ENCODE assay signal across 13 cellular contexts in genomic region chr16:3873482-3874173, GRCh38. TPM values are rescaled to one million over a fixed set of nuclear protein-coding genes. Genes with fewer than 3 reads are reported as not detected.
A peak's percentile ranks its signal among the peaks of the same experiment; 100 is the strongest.
DNase-seq lines count a peak whose midpoint lies in the region; ATAC-seq and TF ChIP-seq lines count a peak whose summit lies in the region.
"Had no signal": no experiment of that assay in that cellular context is flagged by ENCODE, and none has a peak within 500 bp of the region (broad histone marks: within the 10 kb centered on the region; RNA-seq: fewer than 3 reads in every experiment).

No MANE protein-coding gene starts in this region.

- no peak for TF ChIP-seq CTCF in ascending aorta (IDR thresholded peaks at IDR 0.05)
- TF ChIP-seq CTCF in hepatocyte (IDR thresholded peaks at IDR 0.05; ENCODE audit: poor library complexity): no peak
- no peak for TF ChIP-seq CTCF in smooth muscle cell (IDR thresholded peaks at IDR 0.05; ENCODE audit: borderline replicate concordance, insufficient read depth, poor library complexity, severe bottlenecking)

- H3K27ac ChIP-seq in ascending aorta (peak overlapping the region; percentile 57 to 61), hepatocyte (peak overlapping the region; percentile 0), smooth muscle cell (ENCODE audit: low read depth) (peak overlapping the region; percentile 72)

- H3K27me3 Mint-ChIP-seq in activated T-cell treated with anti-CD3 and anti-CD28 coated beads, Interleukin-2, amount 50 U/mL, for 24 hours: no peaks in the 10 kb centered on the region
- H3K27me3 Mint-ChIP-seq in activated T-cell treated with anti-CD3 and anti-CD28 coated beads, Interleukin-2, amount 50 U/mL, for 72 hours (ENCODE audit: low read depth): no peaks in the 10 kb centered on the region

- no peak for DNase-seq in activated T-cell treated with anti-CD3 and anti-CD28 coated beads, Interleukin-2, amount 50 U/mL, for 24 hours
- DNase-seq in activated T-cell treated with anti-CD3 and anti-CD28 coated beads, Interleukin-2, amount 50 U/mL, for 72 hours: no peak
- no peak for DNase-seq in ascending aorta (ENCODE audit: low spot score in 2 of 2)
- no peak for DNase-seq in hepatocyte (ENCODE audit: low spot score)
- DNase-seq in smooth muscle cell (lab: John Stamatoyannopoulos, UW; ENCODE audit: unreplicated experiment): no peak
- no peak for DNase-seq in mucosa of gallbladder (ENCODE audit: low spot score)
- DNase-seq: 8988T, cortex of kidney, DMS153, tibial artery had no signal

- H3K27me3 ChIP-seq in ascending aorta (no peaks in the 10 kb centered on the region), hepatocyte (no peaks in the 10 kb centered on the region), smooth muscle cell (ENCODE audit: low read depth) (no peaks in the 10 kb centered on the region)
- H3K27me3 ChIP-seq: tibial artery had no signal

- 69% methylated on average over 13 of the region's 13 CpGs for WGBS in hepatocyte (ENCODE audit: low lambda C conversion rate, missing lambda C conversion rate)
- 66% methylated on average over 13 of the region's 13 CpGs for WGBS in smooth muscle cell (ENCODE audit: low lambda C conversion rate)

- H3K9me2 ChIP-seq in hepatocyte (replicated peaks; ENCODE audit: insufficient read depth): no peaks in the 10 kb centered on the region

- peak overlapping the region in 1 of 2 donors; percentile 6 for H3K4me3 ChIP-seq in ascending aorta
- no peak overlapping the region for H3K4me3 ChIP-seq in hepatocyte
- no peak overlapping the region for H3K4me3 ChIP-seq in smooth muscle cell
- H3K4me3 ChIP-seq: tibial artery had no signal

- H3K36me3 ChIP-seq in ascending aorta (no peaks in the 10 kb centered on the region), hepatocyte (replicated peaks; ENCODE audit: insufficient read depth, low read depth) (no peaks in the 10 kb centered on the region), smooth muscle cell (ENCODE audit: low read depth) (no peaks in the 10 kb centered on the region)
- H3K36me3 ChIP-seq: tibial artery had no signal

- intact Hi-C loops in ascending aorta (cut with DNase I): loop anchor here (5.0 kb wide), 1 partner anchor 81 kb away; no protein-coding TSS in a partner anchor

- H3K9me3 ChIP-seq in ascending aorta (no peaks in the 10 kb centered on the region), hepatocyte (ENCODE audit: low read depth) (no peaks in the 10 kb centered on the region), smooth muscle cell (replicated peaks; ENCODE audit: low read depth) (no peaks in the 10 kb centered on the region)
- H3K9me3 ChIP-seq: tibial artery had no signal

- H3K4me1 Mint-ChIP-seq in activated T-cell treated with anti-CD3 and anti-CD28 coated beads, Interleukin-2, amount 50 U/mL, for 24 hours (ENCODE audit: low read depth): peaks cover 98% of the 10 kb centered on the region
- H3K4me1 Mint-ChIP-seq in activated T-cell treated with anti-CD3 and anti-CD28 coated beads, Interleukin-2, amount 50 U/mL, for 72 hours (ENCODE audit: low read depth): peaks cover 94% of the 10 kb centered on the region

- H3K27ac Mint-ChIP-seq in activated T-cell treated with anti-CD3 and anti-CD28 coated beads, Interleukin-2, amount 50 U/mL, for 24 hours: peak overlapping the region; percentile 58
- no peak overlapping the region for H3K27ac Mint-ChIP-seq in activated T-cell treated with anti-CD3 and anti-CD28 coated beads, Interleukin-2, amount 50 U/mL, for 72 hours
- H3K27ac Mint-ChIP-seq: activated naive CD4-positive, alpha-beta T cell treated with anti-CD3 and anti-CD28 coated beads, Interleukin-2, amount 50 U/mL, for 72 hours had no signal

- no peak for ATAC-seq in activated T-cell treated with anti-CD3 and anti-CD28 coated beads, Interleukin-2, amount 50 U/mL, for 72 hours (replicated peaks in 1 of 2)
- ATAC-seq in HG02840 (IDR thresholded peaks at IDR 0.05; ENCODE audit: low FRiP score, unreplicated experiment): no peak
- ATAC-seq in HG03196 (IDR thresholded peaks at IDR 0.05; ENCODE audit: unreplicated experiment): no peak
- ATAC-seq: activated naive CD4-positive, alpha-beta T cell treated with anti-CD3 and anti-CD28 coated beads, Interleukin-2, amount 50 U/mL, for 72 hours had no signal

- H3K4me3 Mint-ChIP-seq in activated T-cell treated with anti-CD3 and anti-CD28 coated beads, Interleukin-2, amount 50 U/mL, for 24 hours: no peak overlapping the region
- H3K4me3 Mint-ChIP-seq in activated T-cell treated with anti-CD3 and anti-CD28 coated beads, Interleukin-2, amount 50 U/mL, for 72 hours: no peak overlapping the region

- H3K9ac ChIP-seq in smooth muscle cell (ENCODE audit: low read depth): no peak overlapping the region

- peak overlapping the region; percentile 54 for H3K4me2 ChIP-seq in hepatocyte
- H3K4me2 ChIP-seq in smooth muscle cell: peak overlapping the region; percentile 27

- H3F3A ChIP-seq in smooth muscle cell (ENCODE audit: low read depth): peaks cover 18% of the 10 kb centered on the region

- no peaks in the 10 kb centered on the region for H3K9me3 Mint-ChIP-seq in activated T-cell treated with anti-CD3 and anti-CD28 coated beads, Interleukin-2, amount 50 U/mL, for 24 hours
- no peaks in the 10 kb centered on the region for H3K9me3 Mint-ChIP-seq in activated T-cell treated with anti-CD3 and anti-CD28 coated beads, Interleukin-2, amount 50 U/mL, for 72 hours
- H3K9me3 Mint-ChIP-seq: activated naive CD4-positive, alpha-beta T cell treated with anti-CD3 and anti-CD28 coated beads, Interleukin-2, amount 50 U/mL, for 72 hours had no signal

- H2AFZ ChIP-seq in hepatocyte (no peak overlapping the region), smooth muscle cell (ENCODE audit: low read depth) (no peak overlapping the region)

- H3K4me1 ChIP-seq in ascending aorta (peaks cover 25 to 79% of the 10 kb centered on the region in 2 donors), hepatocyte (ENCODE audit: insufficient read depth) (peaks cover 72% of the 10 kb centered on the region), smooth muscle cell (ENCODE audit: low read depth) (peaks cover 42% of the 10 kb centered on the region)

- peaks cover 17% of the 10 kb centered on the region for H3K36me3 Mint-ChIP-seq in activated T-cell treated with anti-CD3 and anti-CD28 coated beads, Interleukin-2, amount 50 U/mL, for 24 hours (ENCODE audit: low read depth)
- peaks cover 0 to 12% of the 10 kb centered on the region in 2 donors for H3K36me3 Mint-ChIP-seq in activated T-cell treated with anti-CD3 and anti-CD28 coated beads, Interleukin-2, amount 50 U/mL, for 72 hours (ENCODE audit: insufficient read depth in 2 of 2)

- H3K79me2 ChIP-seq in hepatocyte (peaks cover 100% of the 10 kb centered on the region), smooth muscle cell (ENCODE audit: low read depth) (peaks cover 98% of the 10 kb centered on the region)

- H4K20me1 ChIP-seq in hepatocyte (ENCODE audit: insufficient read depth, poor library complexity, severe bottlenecking): peaks cover 100% of the 10 kb centered on the region
- peaks cover 100% of the 10 kb centered on the region for H4K20me1 ChIP-seq in smooth muscle cell (ENCODE audit: low read depth)

RNA-seq across cellular contexts. Expression of gene CREBBP, which starts 6.9 kb away (rescaled TPM):
- total RNA-seq in activated T-cell treated with anti-CD3 and anti-CD28 coated beads, Interleukin-2, amount 50 U/mL, for 72 hours: 10 to 100 TPM; 57.1 to 63.1 TPM
- total RNA-seq in ascending aorta: 73.7 TPM
- total RNA-seq in hepatocyte: 18.9 and 30.8 TPM in 2 replicates
- polyA plus RNA-seq in hepatocyte: 31.5 and 32.7 TPM in 2 replicates
- total RNA-seq in smooth muscle cell: 16.9 and 19.6 TPM in 2 replicates
- polyA plus RNA-seq in smooth muscle cell: 14.3 and 24.9 TPM in 2 replicates
- total RNA-seq in mucosa of gallbladder: 74.6 TPM

Comparison
In these comparisons a context has a peak if more than half of its experiments do, and no peak if none do; other contexts are left out.
1. H3K27ac ChIP-seq: peak in every context shown above with its lines; median percentile 72 in smooth muscle cell; 59 in ascending aorta; 0 in hepatocyte.